Comparison of ENCODE assay signal across 19 cellular contexts in genomic region chr20:59676126-59676876, GRCh38.
DNase-seq lines count a peak whose midpoint lies in the region; ATAC-seq and TF ChIP-seq lines count a peak whose summit lies in the region.
"Had no signal": no experiment of that assay in that cellular context is flagged by ENCODE, and none has a peak within 500 bp of the region (broad histone marks: within the 10 kb centered on the region; RNA-seq: fewer than 3 reads in every experiment).

No MANE protein-coding gene starts in this region.

- no peaks in the 10 kb centered on the region for H3K9me3 Mint-ChIP-seq in activated CD4-positive, alpha-beta memory T cell treated with anti-CD3 and anti-CD28 coated beads, Interleukin-2, amount 10 ng/mL, durations not matched to agents 7 days and 5 days

- H3K36me3 Mint-ChIP-seq in activated CD4-positive, alpha-beta memory T cell treated with anti-CD3 and anti-CD28 coated beads, Interleukin-2, amount 10 ng/mL, durations not matched to agents 7 days and 5 days (ENCODE audit: low read depth), result no peaks in the 10 kb centered on the region

- H3K4me3 ChIP-seq in right atrium auricular region (no peak overlapping the region), tibial artery (no peak overlapping the region)
- H3K4me3 ChIP-seq: GM12878, K562, PC-9, SK-N-MC had no signal

- peaks cover 2% of the 10 kb centered on the region for H3K27me3 Mint-ChIP-seq in activated CD4-positive, alpha-beta memory T cell treated with anti-CD3 and anti-CD28 coated beads, Interleukin-2, amount 10 ng/mL, durations not matched to agents 7 days and 5 days

- H3K27ac ChIP-seq in caudate nucleus (ENCODE audit: low read depth, low read length) (peak overlapping the region; percentile 65), right atrium auricular region (no peak overlapping the region), substantia nigra (ENCODE audit: low read depth, low read length, poor library complexity, severe bottlenecking) (peak overlapping the region; percentile 35), tibial artery (no peak overlapping the region)
- H3K27ac ChIP-seq: 22Rv1, PC-9, SK-N-MC had no signal

- ATAC-seq in GM19452 (IDR thresholded peaks at IDR 0.05; ENCODE audit: unreplicated experiment), result no peak
- ATAC-seq: GM12878, K562 had no signal

- H3K9me3 ChIP-seq in right atrium auricular region (no peaks in the 10 kb centered on the region), tibial artery (no peaks in the 10 kb centered on the region)

- no peak overlapping the region for H3K4me3 Mint-ChIP-seq in activated CD4-positive, alpha-beta memory T cell treated with anti-CD3 and anti-CD28 coated beads, Interleukin-2, amount 10 ng/mL, durations not matched to agents 7 days and 5 days

- DNase-seq in DMS 273 (lab: John Stamatoyannopoulos, UW; ENCODE audit: unreplicated experiment) (peak; percentile 39), DMS 273 treated with DMSO at 0.1 percent for 48 hours (lab: John Stamatoyannopoulos, UW) (no peak), caudate nucleus (lab: John Stamatoyannopoulos, UW) (peak in 9 of 61 donors; percentile 17 to 77 (median 38)), right atrium auricular region (ENCODE audit: low spot score) (peak; percentile 50), substantia nigra (lab: John Stamatoyannopoulos, UW) (peak in 19 of 49 donors; percentile 15 to 82 (median 32)), tibial artery (no peak)
- DNase-seq in activated CD4-positive, alpha-beta memory T cell treated with anti-CD3 and anti-CD28 coated beads, Interleukin-2, amount 10 ng/mL, durations not matched to agents 7 days and 5 days, result no peak
- DNase-seq: DMS153, GOT3, NCI-H1436 treated with DMSO at 0.1 percent for 48 hours, NCI-H2081 treated with DMSO at 0.1 percent for 48 hours, NCI-H226, NCI-H69, PC-9 had no signal

- H3K4me1 Mint-ChIP-seq in activated CD4-positive, alpha-beta memory T cell treated with anti-CD3 and anti-CD28 coated beads, Interleukin-2, amount 10 ng/mL, durations not matched to agents 7 days and 5 days, result no peaks in the 10 kb centered on the region

- POLR2A ChIA-PET in activated CD4-positive, alpha-beta memory T cell treated with anti-CD3 and anti-CD28 coated beads, Interleukin-2, amount 10 ng/mL, durations not matched to agents 7 days and 5 days (lab: Charles Lee), result no interaction called here

- H3K4me1 ChIP-seq in right atrium auricular region (no peaks in the 10 kb centered on the region), tibial artery (no peaks in the 10 kb centered on the region)

- H3K27ac Mint-ChIP-seq in activated CD4-positive, alpha-beta memory T cell treated with anti-CD3 and anti-CD28 coated beads, Interleukin-2, amount 10 ng/mL, durations not matched to agents 7 days and 5 days, result no peak overlapping the region

- H3K27me3 ChIP-seq in right atrium auricular region (no peaks in the 10 kb centered on the region), tibial artery (peaks cover 0 to 33% of the 10 kb centered on the region in 2 donors)

- H3K36me3 ChIP-seq in right atrium auricular region (no peaks in the 10 kb centered on the region), tibial artery (no peaks in the 10 kb centered on the region)

- intact Hi-C loops in tibial artery (cut with DNase I; ENCODE audit: low total_unique reads), result no loop called here

- no peak for TF ChIP-seq CTCF in right atrium auricular region (IDR thresholded peaks at IDR 0.05)
- no peak for TF ChIP-seq CTCF in tibial artery (IDR thresholded peaks at IDR 0.05)

- CTCF ChIA-PET in activated CD4-positive, alpha-beta memory T cell treated with anti-CD3 and anti-CD28 coated beads, Interleukin-2, amount 10 ng/mL, durations not matched to agents 7 days and 5 days (lab: Charles Lee), result no interaction called here

Comparison
In these comparisons a context has a peak if more than half of its experiments do, and no peak if none do; other contexts are left out.
1. DNase-seq: peak in DMS 273 (single experiment) and right atrium auricular region (single experiment); none in DMS 273 treated with DMSO at 0.1 percent for 48 hours (single experiment), tibial artery (0 of 2) and activated CD4-positive, alpha-beta memory T cell treated with anti-CD3 and anti-CD28 coated beads, Interleukin-2, amount 10 ng/mL, durations not matched to agents 7 days and 5 days (single experiment).
2. H3K27ac ChIP-seq: peak in caudate nucleus (single experiment) and substantia nigra (single experiment); none in right atrium auricular region (0 of 2) and tibial artery (0 of 2).